Comparison of ENCODE assay signal across 18 cellular contexts in genomic region chr5:15808577-15808976, GRCh38.
DNase-seq lines count a peak whose midpoint lies in the region; ATAC-seq and TF ChIP-seq lines count a peak whose summit lies in the region.
"Had no signal": no experiment of that assay in that cellular context is flagged by ENCODE, and none has a peak within 500 bp of the region (broad histone marks: within the 10 kb centered on the region; RNA-seq: fewer than 3 reads in every experiment).

No MANE protein-coding gene starts in this region.

- peaks cover 0 to 34% (median 23%) of the 10 kb centered on the region in 9 donors for H3K4me1 ChIP-seq in heart right ventricle

- peaks cover 19% of the 10 kb centered on the region for H3K36me3 Mint-ChIP-seq in nephron (ENCODE audit: low read depth)
- H3K36me3 Mint-ChIP-seq: CD4-positive, CD25-positive, alpha-beta regulatory T cell had no signal

- TF ChIP-seq CTCF in heart right ventricle (IDR thresholded peaks at IDR 0.05) (no peak), nephron (IDR thresholded peaks at IDR 0.05; ENCODE audit: unreplicated experiment in 3 of 3) (no peak)

- H3K4me1 Mint-ChIP-seq in nephron, result peaks cover 31% of the 10 kb centered on the region
- H3K4me1 Mint-ChIP-seq: B cell; CD4-positive, CD25-positive, alpha-beta regulatory T cell had no signal

- WGBS in heart right ventricle, 2 donors, result 42 to 44% methylated on average over 3 of the region's 3 CpGs

- no peak overlapping the region for H3K4me3 Mint-ChIP-seq in nephron
- H3K4me3 Mint-ChIP-seq: B cell; CD4-positive, CD25-positive, alpha-beta regulatory T cell had no signal

- H3K27ac Mint-ChIP-seq in nephron, result peak overlapping the region; percentile 24 to 71 (median 64)
- H3K27ac Mint-ChIP-seq: B cell; CD4-positive, CD25-positive, alpha-beta regulatory T cell had no signal

- peak; percentile 57 to 91 (median 82) for ATAC-seq in heart right ventricle
- ATAC-seq: GM12878, HCT116 had no signal

- H3K36me3 ChIP-seq in heart right ventricle, result no peaks in the 10 kb centered on the region

- H3K9me3 Mint-ChIP-seq in nephron, result peaks cover 21% of the 10 kb centered on the region

- H3K27me3 ChIP-seq in heart right ventricle, result no peaks in the 10 kb centered on the region

- in situ Hi-C loops in G401 (cut with HindIII; ENCODE audit: low sequenced_read_pairs), result no loop called here

- H3K27ac ChIP-seq in heart right ventricle, result peak overlapping the region in 8 of 10 donors; percentile 2 to 68 (median 54)

- no peak overlapping the region for H3K4me3 ChIP-seq in heart right ventricle
- H3K4me3 ChIP-seq: GM12878 had no signal

- DNase-seq in G401 (ENCODE audit: low spot score) (peak; percentile 70), cerebellum (ENCODE audit: low spot score) (peak; percentile 39), heart right ventricle (no peak), kidney tubule cell (ENCODE audit: low spot score) (no peak), NCI-H1092 (lab: John Stamatoyannopoulos, UW) (no peak), HUDEP-2 (lab: John Stamatoyannopoulos, UW; ENCODE audit: unreplicated experiment in 76 of 76) (no peak)
- DNase-seq in activated CD4-positive, alpha-beta T cell treated with anti-CD3 and anti-CD28 coated beads for 1 hour, result no peak
- DNase-seq: CD4-positive, CD25-positive, alpha-beta regulatory T cell; COR-L47; GOT3; NCI-H1105 treated with DMSO at 0.1 percent for 48 hours; NCI-H2081 treated with DMSO at 0.1 percent for 48 hours; NCI-H748 treated with DMSO at 0.1 percent for 48 hours; SHP77 treated with DMSO at 0.1 percent for 48 hours had no signal

- no peaks in the 10 kb centered on the region for H3K27me3 Mint-ChIP-seq in nephron (ENCODE audit: low read depth)
- H3K27me3 Mint-ChIP-seq: B cell; CD4-positive, CD25-positive, alpha-beta regulatory T cell had no signal

- intact Hi-C loops in heart right ventricle (cut with DNase I), result loop anchor here in 1 of 10 donors (10.0 kb wide), 1 partner anchor 524 kb away; no protein-coding TSS in a partner anchor

- H3K9me3 ChIP-seq in heart right ventricle, result peaks cover 0 to 15% (median 5%) of the 10 kb centered on the region in 11 donors

Comparison
In these comparisons a context has a peak if more than half of its experiments do, and no peak if none do; other contexts are left out.
1. DNase-seq: peak in G401 (single experiment) and cerebellum (single experiment); none in heart right ventricle (0 of 2), kidney tubule cell (single experiment), NCI-H1092 (single experiment), activated CD4-positive, alpha-beta T cell treated with anti-CD3 and anti-CD28 coated beads for 1 hour (single experiment) and HUDEP-2 (0 of 76).